Comparison of ENCODE assay signal across 31 cellular contexts in genomic region chr1:42399315-42400100, GRCh38. TPM values are rescaled to one million over a fixed set of nuclear protein-coding genes. Genes with fewer than 3 reads are reported as not detected.
"Had no signal": no experiment of that assay in that cellular context is flagged by ENCODE, and none has a peak within 500 bp of the region (broad histone marks: within the 10 kb centered on the region; RNA-seq: fewer than 3 reads in every experiment).

No MANE protein-coding gene starts in this region.

- H3K4me1 ChIP-seq: adrenal gland, body of pancreas, breast epithelium had no signal

- ATAC-seq: activated CD8-positive, alpha-beta T cell treated with anti-CD3 and anti-CD28 coated beads for 36 hours; activated naive CD4-positive, alpha-beta T cell treated with anti-CD3 and anti-CD28 coated beads, Interleukin-2, amount 50 U/mL, for 72 hours; body of pancreas had no signal

- H3K27ac ChIP-seq: adrenal gland, body of pancreas, brain microvascular endothelial cell, breast epithelium, VCaP had no signal

- H3K4me3 ChIP-seq: adrenal gland, body of pancreas, breast epithelium had no signal

- H3K9me3 ChIP-seq: adrenal gland, body of pancreas, breast epithelium had no signal

- H3K27me3 ChIP-seq: adrenal gland, body of pancreas, brain microvascular endothelial cell, breast epithelium had no signal

- FAIRE-seq: astrocyte, colon, TTC549 had no signal

- H3K36me3 ChIP-seq: adrenal gland, brain microvascular endothelial cell, breast epithelium had no signal

- DNase-seq: activated B cell treated with CpG ODN at 0.5 μM for 24 hours; activated CD4-positive, alpha-beta memory T cell treated with anti-CD3 and anti-CD28 coated beads for 36 hours; activated CD4-positive, alpha-beta T cell treated with anti-CD3 and anti-CD28 coated beads for 4 hours; activated CD4-positive, alpha-beta T cell treated with anti-CD3 and anti-CD28 coated beads, Interleukin-2, amount 10 ng/mL, durations not matched to agents 24 days and 14 days; activated CD4-positive, alpha-beta T cell treated with anti-CD3 and anti-CD28 coated beads, Interleukin-2, amount 50 U/mL, for 1 hour; activated CD4-positive, alpha-beta T cell treated with anti-CD3 and anti-CD28 coated beads, Interleukin-2, amount 50 U/mL, for 4 hours; activated CD4-positive, CD25-positive, alpha-beta regulatory T cell treated with anti-CD3 and anti-CD28 coated beads, Interleukin-2, amount 50 U/mL, for 72 hours; activated CD8-positive, alpha-beta memory T cell treated with anti-CD3 and anti-CD28 coated beads, Interleukin-2, amount 50 U/mL, for 4 hours; activated CD8-positive, alpha-beta T cell treated with anti-CD3 and anti-CD28 coated beads for 36 hours; activated effector memory CD4-positive, alpha-beta T cell treated with Interleukin-2 at 50 U/mL for 16 hours; activated gamma-delta T cell; activated naive CD4-positive, alpha-beta T cell treated with anti-CD3 and anti-CD28 coated beads for 36 hours; activated naive CD4-positive, alpha-beta T cell treated with anti-CD3 and anti-CD28 coated beads, Interleukin-2, amount 50 U/mL, for 16 hours; activated naive CD8-positive, alpha-beta T cell treated with anti-CD3 and anti-CD28 coated beads for 36 hours; activated T-cell treated with anti-CD3 and anti-CD28 coated beads, Interleukin-2, amount 50 U/mL, for 24 hours; activated T-cell treated with anti-CD3 and anti-CD28 coated beads, Interleukin-2, amount 50 U/mL, for 48 hours; adrenal gland; amniotic stem cell; aorta; body of pancreas; brain microvascular endothelial cell; central memory CD4-positive, alpha-beta T cell; T-helper 2 cell; T-helper 9 cell had no signal

RNA-seq across cellular contexts. Expression of gene ZMYND12, which starts 56.3 kb away (rescaled TPM):
- total RNA-seq: activated CD4-positive, alpha-beta T cell treated with anti-CD3 and anti-CD28 coated beads, Interleukin-2, amount 10 ng/mL, durations not matched to agents 24 days and 14 days; T-helper 1 cell treated with Interleukin-12 subunit alpha and Interleukin-12 subunit beta and Interleukin-4 antibody, amounts not matched to agents 30 ng/mL and 1 ng/mL, for 36 hours had no signal
